ENCODE assay signal across 8 cellular contexts in the genomic region with DNA sequence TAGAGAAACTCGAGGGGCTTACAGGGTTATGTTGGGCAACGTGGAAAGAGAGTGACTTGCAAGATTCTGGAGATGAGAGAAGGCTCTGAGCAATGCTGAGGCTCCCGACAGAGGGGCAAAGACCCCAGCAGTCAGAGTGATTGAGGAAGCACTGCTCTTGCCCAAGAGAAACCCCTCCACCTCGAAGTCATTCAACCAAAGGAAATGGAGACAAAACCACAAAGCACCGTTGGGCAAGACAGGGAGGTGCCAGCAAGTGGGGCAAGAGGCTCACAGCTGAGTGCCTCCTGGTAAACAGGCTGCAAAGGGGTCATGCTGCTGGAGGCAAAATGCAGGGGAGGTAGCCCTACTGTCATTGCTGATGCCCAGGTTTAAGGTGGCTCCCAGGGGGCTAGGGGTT. TPM values are rescaled to one million over a fixed set of nuclear protein-coding genes. Genes with fewer than 3 reads are reported as not detected.
DNase-seq lines count a peak whose midpoint lies in the region; ATAC-seq, FAIRE-seq and TF ChIP-seq lines count a peak whose summit lies in the region.

No MANE protein-coding gene starts in this region.

- peaks cover 68% of the 10 kb centered on the region for H3K4me1 Mint-ChIP-seq in activated naive CD4-positive, alpha-beta T cell treated with anti-CD3 and anti-CD28 coated beads, Interleukin-2, amount 10 ng/mL, durations not matched to agents 7 days and 5 days

- peak in 1 of 6 experiments; percentile 23 for TF ChIP-seq CTCF in Peyer's patch (IDR thresholded peaks at IDR 0.05)

- H3K4me3 ChIP-seq in Peyer's patch = no peak overlapping the region

- peak overlapping the region in 3 of 4 donors; percentile 42 to 76 (median 43) for H3K27ac ChIP-seq in Peyer's patch

- H3K4me1 ChIP-seq in Peyer's patch = peaks cover 4 to 7% (median 6%) of the 10 kb centered on the region in 4 donors

- H3K27me3 ChIP-seq in Peyer's patch = no peaks in the 10 kb centered on the region

- no peak for TF ChIP-seq POLR2A in Peyer's patch (IDR thresholded peaks at IDR 0.05)

- CTCF ChIA-PET in activated naive CD4-positive, alpha-beta T cell treated with anti-CD3 and anti-CD28 coated beads, Interleukin-2, amount 10 ng/mL, durations not matched to agents 7 days and 5 days (lab: Charles Lee) = interaction anchor here (0.6 to 2.0 kb wide), 4 partner anchors 10 to 105 kb away, joined by 3 to 13 read pairs (median 4); no protein-coding TSS in a partner anchor

- peaks cover 1% of the 10 kb centered on the region for H3K36me3 Mint-ChIP-seq in activated naive CD4-positive, alpha-beta T cell treated with anti-CD3 and anti-CD28 coated beads, Interleukin-2, amount 10 ng/mL, durations not matched to agents 7 days and 5 days

- H3K36me3 ChIP-seq in Peyer's patch = no peaks in the 10 kb centered on the region

- peak; percentile 60 for FAIRE-seq in GM18507 (lab: Jason Lieb, UNC)
- no peak for FAIRE-seq in urothelium cell line (lab: Jason Lieb, UNC)

- no peak for ATAC-seq in HG02852 (IDR thresholded peaks at IDR 0.05; ENCODE audit: unreplicated experiment)
- no peak for ATAC-seq in left colon

- intact Hi-C loops in left colon (cut with DNase I, micrococcal nuclease) = no loop called here

- H3K9me3 Mint-ChIP-seq in activated naive CD4-positive, alpha-beta T cell treated with anti-CD3 and anti-CD28 coated beads, Interleukin-2, amount 10 ng/mL, durations not matched to agents 7 days and 5 days = no peaks in the 10 kb centered on the region

- no peaks in the 10 kb centered on the region for H3K9me3 ChIP-seq in Peyer's patch

- peak overlapping the region; percentile 1 for H3K4me3 Mint-ChIP-seq in activated naive CD4-positive, alpha-beta T cell treated with anti-CD3 and anti-CD28 coated beads, Interleukin-2, amount 10 ng/mL, durations not matched to agents 7 days and 5 days

- H3K27ac Mint-ChIP-seq in activated naive CD4-positive, alpha-beta T cell treated with anti-CD3 and anti-CD28 coated beads, Interleukin-2, amount 10 ng/mL, durations not matched to agents 7 days and 5 days = peak overlapping the region; percentile 98

- no peak for DNase-seq in GM18507 (ENCODE audit: extremely low spot score, insufficient read length, low read depth)
- DNase-seq in Peyer's patch = peak in 2 of 3 donors; percentile 74 to 82
- peak; percentile 75 for DNase-seq in activated naive CD4-positive, alpha-beta T cell treated with anti-CD3 and anti-CD28 coated beads, Interleukin-2, amount 10 ng/mL, durations not matched to agents 7 days and 5 days
- DNase-seq in stimulated activated CD4-positive, alpha-beta T cell treated with anti-CD3 and anti-CD28 coated beads, Interleukin-4, amount 100 ng/mL, for 24 hours = peak; percentile 43
- no peak for DNase-seq in NCI-H1105 treated with DMSO at 0.1 percent for 48 hours (lab: John Stamatoyannopoulos, UW)
- DNase-seq in urothelium cell line (ENCODE audit: low spot score) = no peak
- no peak for DNase-seq in left colon

- H3K27me3 Mint-ChIP-seq in activated naive CD4-positive, alpha-beta T cell treated with anti-CD3 and anti-CD28 coated beads, Interleukin-2, amount 10 ng/mL, durations not matched to agents 7 days and 5 days = no peaks in the 10 kb centered on the region

RNA-seq across cellular contexts. Expression of a gene that starts 17.9 kb away (rescaled TPM):
- total RNA-seq in Peyer's patch = 100 to 1,000 TPM; 337 to 553 (median 433) TPM
- total RNA-seq in left colon = 100 to 1,000 TPM; 581 to 641 TPM

Comparison
In these comparisons a context has a peak if more than half of its experiments do, and no peak if none do; other contexts are left out.
1. DNase-seq: peak in Peyer's patch (2 of 3), activated naive CD4-positive, alpha-beta T cell treated with anti-CD3 and anti-CD28 coated beads, Interleukin-2, amount 10 ng/mL, durations not matched to agents 7 days and 5 days (single experiment) and stimulated activated CD4-positive, alpha-beta T cell treated with anti-CD3 and anti-CD28 coated beads, Interleukin-4, amount 100 ng/mL, for 24 hours (single experiment); none in GM18507 (single experiment), NCI-H1105 treated with DMSO at 0.1 percent for 48 hours (single experiment), urothelium cell line (single experiment) and left colon (0 of 2).